ENCODE assay signal across 1 cellular context in the genomic region with DNA sequence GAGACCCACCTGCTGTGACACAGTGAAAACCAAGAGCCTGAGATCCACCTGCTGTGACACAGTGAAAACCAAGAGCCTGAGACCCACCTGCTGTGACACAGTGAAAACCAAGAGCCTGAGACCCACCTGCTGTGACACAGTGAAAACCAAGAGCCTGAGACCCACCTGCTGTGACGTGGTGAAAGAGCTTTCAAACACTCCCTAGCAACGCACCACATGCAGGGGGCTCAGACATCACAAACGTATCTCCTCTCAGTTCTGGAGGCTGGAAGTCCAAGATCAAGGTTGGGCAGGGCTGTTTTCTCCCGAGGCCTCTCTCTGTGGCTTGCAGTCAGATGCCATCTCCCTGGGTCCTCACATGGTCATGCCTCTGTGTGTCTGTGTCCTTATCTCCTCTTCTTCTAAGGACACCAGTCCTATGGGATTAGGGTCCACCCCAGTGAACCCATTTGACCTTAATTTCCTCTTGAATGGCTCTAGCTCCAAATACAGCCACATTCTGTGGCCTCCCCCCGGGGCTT.
TF ChIP-seq lines count a peak whose summit lies in the region.

No MANE protein-coding gene starts in this region.

TF ChIP-seq in HEK293, 187 proteins besides CTCF, POLR2A, EP300 and RAD21 (continued from another document):
- TF ChIP-seq BCL6B (tag by site-specific recombination; IDR thresholded peaks at IDR 0.05) (no peak), ZXDB (tag by site-specific recombination; IDR thresholded peaks at IDR 0.05) (no peak), PATZ1 (tag by site-specific recombination; IDR thresholded peaks at IDR 0.05) (no peak), ZNF521 (tag by site-specific recombination; IDR thresholded peaks at IDR 0.05) (no peak), ZSCAN4 (tag by site-specific recombination; IDR thresholded peaks at IDR 0.05) (no peak), HOXA7 (CRISPR knock-in tag; IDR thresholded peaks at IDR 0.05; ENCODE audit: borderline replicate concordance) (no peak), ZNF776 (tag by site-specific recombination; IDR thresholded peaks at IDR 0.05; ENCODE audit: borderline replicate concordance) (no peak), RBAK (tag by site-specific recombination; IDR thresholded peaks at IDR 0.05) (no peak), SCRT2 (tag by site-specific recombination; IDR thresholded peaks at IDR 0.05) (no peak), AEBP2 (tag by site-specific recombination; IDR thresholded peaks at IDR 0.05; ENCODE audit: borderline replicate concordance) (no peak), ZNF426 (tag by site-specific recombination; IDR thresholded peaks at IDR 0.05) (no peak), SP2 (tag by site-specific recombination; IDR thresholded peaks at IDR 0.05) (no peak), KLF8 (tag by site-specific recombination; IDR thresholded peaks at IDR 0.05) (no peak)
- TF ChIP-seq, protein P1, sequence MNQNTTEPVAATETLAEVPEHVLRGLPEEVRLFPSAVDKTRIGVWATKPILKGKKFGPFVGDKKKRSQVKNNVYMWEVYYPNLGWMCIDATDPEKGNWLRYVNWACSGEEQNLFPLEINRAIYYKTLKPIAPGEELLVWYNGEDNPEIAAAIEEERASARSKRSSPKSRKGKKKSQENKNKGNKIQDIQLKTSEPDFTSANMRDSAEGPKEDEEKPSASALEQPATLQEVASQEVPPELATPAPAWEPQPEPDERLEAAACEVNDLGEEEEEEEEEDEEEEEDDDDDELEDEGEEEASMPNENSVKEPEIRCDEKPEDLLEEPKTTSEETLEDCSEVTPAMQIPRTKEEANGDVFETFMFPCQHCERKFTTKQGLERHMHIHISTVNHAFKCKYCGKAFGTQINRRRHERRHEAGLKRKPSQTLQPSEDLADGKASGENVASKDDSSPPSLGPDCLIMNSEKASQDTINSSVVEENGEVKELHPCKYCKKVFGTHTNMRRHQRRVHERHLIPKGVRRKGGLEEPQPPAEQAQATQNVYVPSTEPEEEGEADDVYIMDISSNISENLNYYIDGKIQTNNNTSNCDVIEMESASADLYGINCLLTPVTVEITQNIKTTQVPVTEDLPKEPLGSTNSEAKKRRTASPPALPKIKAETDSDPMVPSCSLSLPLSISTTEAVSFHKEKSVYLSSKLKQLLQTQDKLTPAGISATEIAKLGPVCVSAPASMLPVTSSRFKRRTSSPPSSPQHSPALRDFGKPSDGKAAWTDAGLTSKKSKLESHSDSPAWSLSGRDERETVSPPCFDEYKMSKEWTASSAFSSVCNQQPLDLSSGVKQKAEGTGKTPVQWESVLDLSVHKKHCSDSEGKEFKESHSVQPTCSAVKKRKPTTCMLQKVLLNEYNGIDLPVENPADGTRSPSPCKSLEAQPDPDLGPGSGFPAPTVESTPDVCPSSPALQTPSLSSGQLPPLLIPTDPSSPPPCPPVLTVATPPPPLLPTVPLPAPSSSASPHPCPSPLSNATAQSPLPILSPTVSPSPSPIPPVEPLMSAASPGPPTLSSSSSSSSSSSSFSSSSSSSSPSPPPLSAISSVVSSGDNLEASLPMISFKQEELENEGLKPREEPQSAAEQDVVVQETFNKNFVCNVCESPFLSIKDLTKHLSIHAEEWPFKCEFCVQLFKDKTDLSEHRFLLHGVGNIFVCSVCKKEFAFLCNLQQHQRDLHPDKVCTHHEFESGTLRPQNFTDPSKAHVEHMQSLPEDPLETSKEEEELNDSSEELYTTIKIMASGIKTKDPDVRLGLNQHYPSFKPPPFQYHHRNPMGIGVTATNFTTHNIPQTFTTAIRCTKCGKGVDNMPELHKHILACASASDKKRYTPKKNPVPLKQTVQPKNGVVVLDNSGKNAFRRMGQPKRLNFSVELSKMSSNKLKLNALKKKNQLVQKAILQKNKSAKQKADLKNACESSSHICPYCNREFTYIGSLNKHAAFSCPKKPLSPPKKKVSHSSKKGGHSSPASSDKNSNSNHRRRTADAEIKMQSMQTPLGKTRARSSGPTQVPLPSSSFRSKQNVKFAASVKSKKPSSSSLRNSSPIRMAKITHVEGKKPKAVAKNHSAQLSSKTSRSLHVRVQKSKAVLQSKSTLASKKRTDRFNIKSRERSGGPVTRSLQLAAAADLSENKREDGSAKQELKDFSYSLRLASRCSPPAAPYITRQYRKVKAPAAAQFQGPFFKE (tag by site-specific recombination; IDR thresholded peaks at IDR 0.05; ENCODE audit: borderline replicate concordance): no peak
- TF ChIP-seq, protein P2, sequence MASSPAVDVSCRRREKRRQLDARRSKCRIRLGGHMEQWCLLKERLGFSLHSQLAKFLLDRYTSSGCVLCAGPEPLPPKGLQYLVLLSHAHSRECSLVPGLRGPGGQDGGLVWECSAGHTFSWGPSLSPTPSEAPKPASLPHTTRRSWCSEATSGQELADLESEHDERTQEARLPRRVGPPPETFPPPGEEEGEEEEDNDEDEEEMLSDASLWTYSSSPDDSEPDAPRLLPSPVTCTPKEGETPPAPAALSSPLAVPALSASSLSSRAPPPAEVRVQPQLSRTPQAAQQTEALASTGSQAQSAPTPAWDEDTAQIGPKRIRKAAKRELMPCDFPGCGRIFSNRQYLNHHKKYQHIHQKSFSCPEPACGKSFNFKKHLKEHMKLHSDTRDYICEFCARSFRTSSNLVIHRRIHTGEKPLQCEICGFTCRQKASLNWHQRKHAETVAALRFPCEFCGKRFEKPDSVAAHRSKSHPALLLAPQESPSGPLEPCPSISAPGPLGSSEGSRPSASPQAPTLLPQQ (tag by site-specific recombination; IDR thresholded peaks at IDR 0.05): no peak
